Comparison of ENCODE assay signal across 21 cellular contexts in genomic region chr20:37498066-37498702, GRCh38. TPM values are rescaled to one million over a fixed set of nuclear protein-coding genes. Genes with fewer than 3 reads are reported as not detected.
DNase-seq lines count a peak whose midpoint lies in the region; TF ChIP-seq lines count a peak whose summit lies in the region.
"Had no signal": no experiment of that assay in that cellular context is flagged by ENCODE, and none has a peak within 500 bp of the region (broad histone marks: within the 10 kb centered on the region; RNA-seq: fewer than 3 reads in every experiment).

No MANE protein-coding gene starts in this region.

- H3K9ac ChIP-seq in smooth muscle cell (ENCODE audit: low read depth): no peak overlapping the region
- H3K9ac ChIP-seq: GM23248 had no signal

- H3K27ac ChIP-seq in smooth muscle cell (ENCODE audit: low read depth) (peak overlapping the region; percentile 69), left ventricle myocardium inferior (replicated peaks) (no peak overlapping the region)
- H3K27ac ChIP-seq: GM23248, SK-N-MC had no signal

- H3K27me3 ChIP-seq in smooth muscle cell (ENCODE audit: low read depth) (no peaks in the 10 kb centered on the region), left ventricle myocardium inferior (ENCODE audit: low read depth) (no peaks in the 10 kb centered on the region)

- H3K36me3 ChIP-seq in smooth muscle cell (ENCODE audit: low read depth) (no peaks in the 10 kb centered on the region), left ventricle myocardium inferior (peaks cover 18% of the 10 kb centered on the region)
- H3K36me3 ChIP-seq: HAP-1 had no signal

- H3K9me3 ChIP-seq in smooth muscle cell (replicated peaks; ENCODE audit: low read depth) (no peaks in the 10 kb centered on the region), left ventricle myocardium inferior (replicated peaks) (no peaks in the 10 kb centered on the region)
- H3K9me3 ChIP-seq: Caco-2, HAP-1 had no signal

- no peaks in the 10 kb centered on the region for H3F3A ChIP-seq in smooth muscle cell (ENCODE audit: low read depth)

- no peaks in the 10 kb centered on the region for H3K27me3 Mint-ChIP-seq in activated naive CD4-positive, alpha-beta T cell treated with anti-CD3 and anti-CD28 coated beads, Interleukin-2, amount 50 U/mL, for 24 hours
- no peaks in the 10 kb centered on the region for H3K27me3 Mint-ChIP-seq in T-helper 2 cell treated with Interferon-gamma antibody and Interleukin-4, amounts not matched to agents 5 μg/mL and 100 μg/mL, for 36 hours (ENCODE audit: low read depth)
- H3K27me3 Mint-ChIP-seq: CD4-positive, alpha-beta T cell had no signal

- H3K79me2 ChIP-seq in smooth muscle cell (ENCODE audit: low read depth): no peaks in the 10 kb centered on the region

- H3K4me1 ChIP-seq in smooth muscle cell (ENCODE audit: low read depth): no peaks in the 10 kb centered on the region
- peaks cover 8% of the 10 kb centered on the region for H3K4me1 ChIP-seq in left ventricle myocardium inferior
- H3K4me1 ChIP-seq: Caco-2 had no signal

- H3K4me3 ChIP-seq in choroid plexus epithelial cell (ENCODE audit: low read depth, low read length): no peak overlapping the region
- H3K4me3 ChIP-seq in smooth muscle cell: no peak overlapping the region
- no peak overlapping the region for H3K4me3 ChIP-seq in left ventricle myocardium inferior
- H3K4me3 ChIP-seq: GM23248, HAP-1, SK-N-MC had no signal

- no peak for TF ChIP-seq CTCF in choroid plexus epithelial cell (conservative IDR thresholded peaks at IDR 0.05; ENCODE audit: low read depth, low read length)
- TF ChIP-seq CTCF in smooth muscle cell (IDR thresholded peaks at IDR 0.05; ENCODE audit: borderline replicate concordance, insufficient read depth, poor library complexity, severe bottlenecking): no peak
- TF ChIP-seq CTCF in left ventricle myocardium inferior (IDR thresholded peaks at IDR 0.05; ENCODE audit: borderline replicate concordance): no peak

- intact Hi-C loops in left ventricle myocardium inferior (cut with micrococcal nuclease) (no loop called here), cardiac septum (cut with DNase I) (no loop called here)

- no peaks in the 10 kb centered on the region for H3K9me3 Mint-ChIP-seq in activated naive CD4-positive, alpha-beta T cell treated with anti-CD3 and anti-CD28 coated beads, Interleukin-2, amount 50 U/mL, for 24 hours
- no peaks in the 10 kb centered on the region for H3K9me3 Mint-ChIP-seq in T-helper 2 cell treated with Interferon-gamma antibody and Interleukin-4, amounts not matched to agents 5 μg/mL and 100 μg/mL, for 36 hours
- H3K9me3 Mint-ChIP-seq: CD4-positive, alpha-beta T cell had no signal

- H3K4me3 Mint-ChIP-seq in activated naive CD4-positive, alpha-beta T cell treated with anti-CD3 and anti-CD28 coated beads, Interleukin-2, amount 50 U/mL, for 24 hours: no peak overlapping the region
- H3K4me3 Mint-ChIP-seq in T-helper 2 cell treated with Interferon-gamma antibody and Interleukin-4, amounts not matched to agents 5 μg/mL and 100 μg/mL, for 36 hours: no peak overlapping the region
- H3K4me3 Mint-ChIP-seq: CD4-positive, alpha-beta T cell had no signal

- H4K20me1 ChIP-seq in smooth muscle cell (ENCODE audit: low read depth): peaks cover 49% of the 10 kb centered on the region

- 44% methylated on average over 2 of the region's 2 CpGs for WGBS in smooth muscle cell (ENCODE audit: low lambda C conversion rate)

- H3K4me2 ChIP-seq in smooth muscle cell: peak overlapping the region; percentile 53

- peak overlapping the region; percentile 24 for H3K27ac Mint-ChIP-seq in activated naive CD4-positive, alpha-beta T cell treated with anti-CD3 and anti-CD28 coated beads, Interleukin-2, amount 50 U/mL, for 24 hours
- H3K27ac Mint-ChIP-seq in T-helper 2 cell treated with Interferon-gamma antibody and Interleukin-4, amounts not matched to agents 5 μg/mL and 100 μg/mL, for 36 hours: no peak overlapping the region
- H3K27ac Mint-ChIP-seq: CD4-positive, alpha-beta T cell had no signal

- peaks cover 4% of the 10 kb centered on the region for H3K36me3 Mint-ChIP-seq in activated naive CD4-positive, alpha-beta T cell treated with anti-CD3 and anti-CD28 coated beads, Interleukin-2, amount 50 U/mL, for 24 hours
- H3K36me3 Mint-ChIP-seq in T-helper 2 cell treated with Interferon-gamma antibody and Interleukin-4, amounts not matched to agents 5 μg/mL and 100 μg/mL, for 36 hours (ENCODE audit: low read depth): no peaks in the 10 kb centered on the region

- no peak overlapping the region for H2AFZ ChIP-seq in smooth muscle cell (ENCODE audit: low read depth)
- H2AFZ ChIP-seq: GM23248 had no signal

- DNase-seq in activated naive CD4-positive, alpha-beta T cell treated with anti-CD3 and anti-CD28 coated beads, Interleukin-2, amount 50 U/mL, for 16 hours: no peak
- DNase-seq in NCI-H1930 (lab: John Stamatoyannopoulos, UW) (peak; percentile 84 to 91), choroid plexus epithelial cell (ENCODE audit: low read depth) (peak; percentile 31), smooth muscle cell (lab: John Stamatoyannopoulos, UW; ENCODE audit: unreplicated experiment) (no peak), left ventricle myocardium inferior (no peak), cardiac septum (ENCODE audit: low spot score) (no peak)
- no peak for DNase-seq in T-helper 2 cell treated with Interferon-gamma antibody and Interleukin-4, amounts not matched to agents 5 μg/mL and 100 μg/mL, for 36 hours (ENCODE audit: low spot score)
- DNase-seq: CD4-positive, alpha-beta T cell; GM23248; KBM-7; NCI-H187; NCI-H226; NCI-H524 treated with DMSO at 0.1 percent for 48 hours; Right ventricle myocardium superior had no signal

- no peaks in the 10 kb centered on the region for H3K4me1 Mint-ChIP-seq in activated naive CD4-positive, alpha-beta T cell treated with anti-CD3 and anti-CD28 coated beads, Interleukin-2, amount 50 U/mL, for 24 hours
- H3K4me1 Mint-ChIP-seq in T-helper 2 cell treated with Interferon-gamma antibody and Interleukin-4, amounts not matched to agents 5 μg/mL and 100 μg/mL, for 36 hours (ENCODE audit: low read depth): no peaks in the 10 kb centered on the region

RNA-seq across cellular contexts. Expression of gene NNAT, which starts 22.9 kb away (rescaled TPM):
- 6.5 TPM in 1 of 2 replicates, not detected in the other for total RNA-seq in smooth muscle cell
- polyA plus RNA-seq in smooth muscle cell: 0.22 and 0.35 TPM in 2 replicates
- 0.33 TPM for total RNA-seq in left ventricle myocardium inferior
- not detected for total RNA-seq in cardiac septum
- total RNA-seq: A172; Caco-2; CD4-positive, alpha-beta T cell; Daoy; GM23248; Right ventricle myocardium superior had no signal
- polyA plus RNA-seq: BJ had no signal

RNA-seq across cellular contexts. Expression of gene BLCAP, which starts 29.5 kb away (rescaled TPM):
- total RNA-seq in smooth muscle cell (45.9 and 50.7 TPM in 2 replicates), left ventricle myocardium inferior (91.8 TPM), cardiac septum (89.3 TPM)
- polyA plus RNA-seq in smooth muscle cell: 34.2 and 49.2 TPM in 2 replicates

Comparison
In these comparisons a context has a peak if more than half of its experiments do, and no peak if none do; other contexts are left out.
1. DNase-seq: peak in NCI-H1930 (2 of 2) and choroid plexus epithelial cell (single experiment); none in activated naive CD4-positive, alpha-beta T cell treated with anti-CD3 and anti-CD28 coated beads, Interleukin-2, amount 50 U/mL, for 16 hours (single experiment), smooth muscle cell (single experiment), left ventricle myocardium inferior (single experiment), T-helper 2 cell treated with Interferon-gamma antibody and Interleukin-4, amounts not matched to agents 5 μg/mL and 100 μg/mL, for 36 hours (single experiment) and cardiac septum (single experiment).